ENCODE assay signal across 6 cellular contexts in genomic region chr6:32577493-32577892, GRCh38. TPM values are rescaled to one million over a fixed set of nuclear protein-coding genes. Genes with fewer than 3 reads are reported as not detected.
"Had no signal": no experiment of that assay in that cellular context is flagged by ENCODE, and none has a peak within 500 bp of the region (broad histone marks: within the 10 kb centered on the region; RNA-seq: fewer than 3 reads in every experiment).

No MANE protein-coding gene starts in this region.

RNA-seq across cellular contexts. Expression of gene HLA-DRB1, which starts 12.2 kb away (rescaled TPM):
- total RNA-seq: MCF 10A, SJCRH30 had no signal

RNA-seq across cellular contexts. Expression of gene HLA-DRB5, which starts 47.4 kb away (rescaled TPM):
- total RNA-seq: MCF 10A, NCI-H460, RPMI7951, SJCRH30 had no signal

RNA-seq across cellular contexts. Expression of gene HLA-DQA1, which starts 59.7 kb away (rescaled TPM):
- total RNA-seq: LHCN-M2, MCF 10A, NCI-H460, PC-9, RPMI7951, SJCRH30 had no signal
